1 cellular context compared by ENCODE assay signal in genomic region chr1:42477354-42477753, GRCh38. TPM values are rescaled to one million over a fixed set of nuclear protein-coding genes. Genes with fewer than 3 reads are reported as not detected.
"Had no signal": no experiment of that assay in that cellular context is flagged by ENCODE, and none has a peak within 500 bp of the region (broad histone marks: within the 10 kb centered on the region; RNA-seq: fewer than 3 reads in every experiment).

No MANE protein-coding gene starts in this region.

RNA-seq across cellular contexts. Expression of gene ZMYND12, which starts 21.5 kb away (rescaled TPM):
- total RNA-seq: myocyte had no signal
